1 cellular context compared by ENCODE assay signal in the genomic region with DNA sequence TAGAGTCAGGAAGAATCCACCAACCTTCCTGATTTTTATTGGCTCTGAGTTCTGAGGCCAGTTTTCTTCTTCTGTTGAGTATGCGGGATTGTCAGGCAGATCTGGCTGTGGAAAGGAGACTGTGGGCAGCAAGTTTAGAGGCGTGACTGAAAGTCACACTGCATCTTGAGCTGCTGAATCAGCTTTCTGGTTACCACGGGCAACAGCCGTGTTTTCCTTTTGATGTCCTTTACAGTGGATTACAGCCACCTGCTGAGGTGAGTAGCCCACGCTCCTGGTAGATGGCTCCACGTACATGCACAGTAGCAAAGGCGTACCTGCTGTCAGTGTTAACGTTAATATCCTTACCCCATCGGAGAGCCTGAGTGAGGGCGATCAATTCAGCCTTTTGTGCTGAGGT.
TF ChIP-seq lines count a peak whose summit lies in the region.

No MANE protein-coding gene starts in this region.

TF ChIP-seq in neural cell, 6 proteins besides CTCF, POLR2A, EP300 and RAD21:
- TF ChIP-seq POLR2AphosphoS5 (IDR thresholded peaks at IDR 0.05) (peak; percentile 50), MXI1 (conservative IDR thresholded peaks at IDR 0.05; ENCODE audit: poor library complexity, severe bottlenecking) (peak; percentile 43)
